ENCODE assay signal across 15 cellular contexts in the genomic region with DNA sequence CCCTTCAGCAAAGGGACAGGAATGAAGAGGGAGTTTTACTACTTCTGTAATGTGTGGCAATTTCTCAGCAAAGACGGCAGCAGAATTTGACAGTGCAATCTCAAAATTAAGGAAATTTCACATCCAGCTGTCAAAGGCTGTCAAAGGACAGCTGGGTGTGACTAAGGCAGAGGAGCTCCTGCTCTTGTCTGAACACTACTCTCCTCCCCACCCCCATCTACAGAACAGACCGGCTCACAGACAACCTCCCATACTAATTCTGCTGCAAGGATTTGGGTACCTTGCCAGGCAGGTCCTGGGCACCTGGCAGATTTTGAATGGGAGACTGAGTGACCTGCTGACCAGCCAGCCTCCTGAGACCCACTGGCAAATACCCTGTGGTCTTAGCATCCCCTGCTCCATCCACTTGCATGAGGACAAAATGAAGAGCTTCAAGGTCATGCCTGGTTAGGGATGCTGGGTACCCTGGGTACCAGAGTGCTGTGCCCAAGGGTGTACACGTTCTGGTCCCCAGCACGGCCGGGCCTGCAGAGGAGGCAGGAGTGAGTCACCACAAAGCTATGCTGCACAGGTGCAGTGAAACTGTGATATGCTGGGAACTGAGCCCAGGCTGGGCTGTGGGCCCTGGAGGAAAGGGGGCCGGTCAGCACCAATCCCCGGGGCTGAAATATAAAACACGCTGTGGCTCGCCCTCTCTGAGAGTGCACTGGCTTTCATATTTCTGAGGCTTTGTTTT.
A peak's percentile ranks its signal among the peaks of the same experiment; 100 is the strongest.
DNase-seq lines count a peak whose midpoint lies in the region; ATAC-seq and TF ChIP-seq lines count a peak whose summit lies in the region.
"Had no signal": no experiment of that assay in that cellular context is flagged by ENCODE, and none has a peak within 500 bp of the region (broad histone marks: within the 10 kb centered on the region; RNA-seq: fewer than 3 reads in every experiment).

No MANE protein-coding gene starts in this region.

- H3K9me2 ChIP-seq in GM23248 (ENCODE audit: insufficient read depth): no peaks in the 10 kb centered on the region

- ATAC-seq in body of pancreas (peak; percentile 80), T-cell (replicated peaks in 1 of 4) (no peak)
- no peak for ATAC-seq in activated naive CD8-positive, alpha-beta T cell treated with anti-CD3 and anti-CD28 coated beads, Interleukin-2, amount 50 U/mL, for 24 hours
- ATAC-seq: activated CD4-positive, CD25-positive, alpha-beta regulatory T cell treated with anti-CD3 and anti-CD28 coated beads, Interleukin-2, amount 50 U/mL, for 24 hours had no signal

- 34 to 37% methylated on average over 9 of the region's 9 CpGs for WGBS in body of pancreas, 2 donors
- no CpG with 5 or more reads among the region's 9 CpGs for WGBS in mesendoderm (ENCODE audit: extremely low coverage, insufficient coverage, low lambda C conversion rate)
- 78 to 80% methylated on average over 9 of the region's 9 CpGs for WGBS in GM23248 (ENCODE audit: low coverage in 1 of 2, low lambda C conversion rate in 2 of 2, missing lambda C conversion rate in 2 of 2), 2 experiments

- no peak overlapping the region for H2BK120ac ChIP-seq in mesendoderm (ENCODE audit: low read depth, low read length)

- H3K4me3 ChIP-seq in right atrium auricular region: no peak overlapping the region
- no peak overlapping the region for H3K4me3 ChIP-seq in body of pancreas
- no peak overlapping the region for H3K4me3 ChIP-seq in mesendoderm (ENCODE audit: low read length)
- no peak overlapping the region for H3K4me3 ChIP-seq in GM23248
- H3K4me3 ChIP-seq: lung had no signal

- no peak overlapping the region for H2BK15ac ChIP-seq in mesendoderm (replicated peaks; ENCODE audit: low read depth)

- H3F3A ChIP-seq in GM23248 (ENCODE audit: insufficient read depth): no peaks in the 10 kb centered on the region

- H4K8ac ChIP-seq in mesendoderm (ENCODE audit: low read depth, low read length): no peak overlapping the region

- H3K9ac ChIP-seq in mesendoderm (ENCODE audit: low read length) (no peak overlapping the region), GM23248 (no peak overlapping the region)
- H3K9ac ChIP-seq: parathyroid adenoma had no signal

- H3K27ac ChIP-seq in right atrium auricular region (no peak overlapping the region), body of pancreas (no peak overlapping the region), mesendoderm (ENCODE audit: low read depth, low read length) (no peak overlapping the region), GM23248 (no peak overlapping the region)
- H3K27ac ChIP-seq: parathyroid adenoma had no signal

- peak; percentile 50 for DNase-seq in right atrium auricular region (ENCODE audit: low spot score)
- no peak for DNase-seq in cardiac septum (ENCODE audit: low spot score)
- DNase-seq in body of pancreas: peak in 1 of 4 donors; percentile 23
- DNase-seq in mesendoderm: peak; percentile 3
- DNase-seq in NCI-H2171 (lab: John Stamatoyannopoulos, UW): no peak
- no peak for DNase-seq in T-cell
- no peak for DNase-seq in GM23248
- DNase-seq in activated naive CD8-positive, alpha-beta T cell treated with anti-CD3 and anti-CD28 coated beads, Interleukin-2, amount 50 U/mL, for 24 hours: no peak
- DNase-seq: activated T-cell treated with anti-CD3 and anti-CD28 coated beads for 4 hours; NCI-H1694; NK-92 treated with Interleukin-12 subunit alpha and Interleukin-12 subunit beta, amount 100 ng/mL, for 24 hours; stimulated activated CD4-positive, alpha-beta T cell treated with anti-CD3 and anti-CD28 coated beads, Interleukin-1b, Interleukin-23, amount 100 ng/mL, for 48 hours had no signal

- H3K4me3 Mint-ChIP-seq in T-cell: no peak overlapping the region
- no peak overlapping the region for H3K4me3 Mint-ChIP-seq in activated naive CD8-positive, alpha-beta T cell treated with anti-CD3 and anti-CD28 coated beads, Interleukin-2, amount 50 U/mL, for 24 hours

- H2AK5ac ChIP-seq in mesendoderm (ENCODE audit: low read length): no peak overlapping the region

- intact Hi-C loops in cardiac septum (cut with DNase I): no loop called here
- intact Hi-C loops in body of pancreas (cut with DNase I): no loop called here

- TF ChIP-seq CTCF in right atrium auricular region (IDR thresholded peaks at IDR 0.05) (no peak), body of pancreas (IDR thresholded peaks at IDR 0.05) (no peak)

- TF ChIP-seq POLR2A in body of pancreas (IDR thresholded peaks at IDR 0.05): no peak

- POLR2A ChIA-PET in T-cell (lab: Charles Lee): no interaction called here

- H3K36me3 ChIP-seq in right atrium auricular region: no peaks in the 10 kb centered on the region
- no peaks in the 10 kb centered on the region for H3K36me3 ChIP-seq in body of pancreas (replicated peaks in 1 of 2; ENCODE audit: insufficient read depth in 1 of 2, low read depth in 2 of 2)
- no peaks in the 10 kb centered on the region for H3K36me3 ChIP-seq in mesendoderm (ENCODE audit: control insufficient read depth, insufficient read depth, low read length)
- H3K36me3 ChIP-seq in GM23248 (ENCODE audit: low read depth): no peaks in the 10 kb centered on the region

- H3K9me3 ChIP-seq in right atrium auricular region (no peaks in the 10 kb centered on the region), body of pancreas (no peaks in the 10 kb centered on the region), GM23248 (ENCODE audit: low read depth) (no peaks in the 10 kb centered on the region)

- H3K56ac ChIP-seq in mesendoderm (ENCODE audit: low read length): no peak overlapping the region

- H3K4ac ChIP-seq in mesendoderm (ENCODE audit: low read depth, low read length): no peak overlapping the region

- H3K79me1 ChIP-seq in mesendoderm (ENCODE audit: low read length): no peaks in the 10 kb centered on the region

- CTCF ChIA-PET in T-cell (lab: Charles Lee): no interaction called here

- peaks cover 0 to 4% (median 4%) of the 10 kb centered on the region in 3 donors for H3K4me1 Mint-ChIP-seq in T-cell
- no peaks in the 10 kb centered on the region for H3K4me1 Mint-ChIP-seq in activated naive CD8-positive, alpha-beta T cell treated with anti-CD3 and anti-CD28 coated beads, Interleukin-2, amount 50 U/mL, for 24 hours

- H3K4me1 ChIP-seq in right atrium auricular region: no peaks in the 10 kb centered on the region
- H3K4me1 ChIP-seq in body of pancreas: no peaks in the 10 kb centered on the region
- no peaks in the 10 kb centered on the region for H3K4me1 ChIP-seq in mesendoderm (ENCODE audit: control insufficient read depth, low read depth, low read length)
- H3K4me1 ChIP-seq in GM23248 (ENCODE audit: insufficient read depth): no peaks in the 10 kb centered on the region
- H3K4me1 ChIP-seq: parathyroid adenoma had no signal

- H3K27me3 ChIP-seq in right atrium auricular region (no peaks in the 10 kb centered on the region), body of pancreas (no peaks in the 10 kb centered on the region), mesendoderm (ENCODE audit: insufficient read depth, low read length, poor library complexity) (no peaks in the 10 kb centered on the region), GM23248 (replicated peaks; ENCODE audit: insufficient read depth) (no peaks in the 10 kb centered on the region)

- no peak overlapping the region for H4K5ac ChIP-seq in mesendoderm (ENCODE audit: low read length)

- H3K36me3 Mint-ChIP-seq in T-cell: no peaks in the 10 kb centered on the region
- no peaks in the 10 kb centered on the region for H3K36me3 Mint-ChIP-seq in activated naive CD8-positive, alpha-beta T cell treated with anti-CD3 and anti-CD28 coated beads, Interleukin-2, amount 50 U/mL, for 24 hours (ENCODE audit: low read depth)

- no peak overlapping the region for H3K23ac ChIP-seq in mesendoderm (ENCODE audit: low read length)

- peaks cover 8 to 27% of the 10 kb centered on the region in 2 donors for H3K27me3 Mint-ChIP-seq in T-cell
- peaks cover 5% of the 10 kb centered on the region for H3K27me3 Mint-ChIP-seq in activated naive CD8-positive, alpha-beta T cell treated with anti-CD3 and anti-CD28 coated beads, Interleukin-2, amount 50 U/mL, for 24 hours

- no peak overlapping the region for H3K27ac Mint-ChIP-seq in T-cell
- H3K27ac Mint-ChIP-seq in activated naive CD8-positive, alpha-beta T cell treated with anti-CD3 and anti-CD28 coated beads, Interleukin-2, amount 50 U/mL, for 24 hours: no peak overlapping the region

- H2AFZ ChIP-seq in GM23248: no peak overlapping the region
- H2AFZ ChIP-seq: parathyroid adenoma had no signal

- H2BK5ac ChIP-seq in mesendoderm (ENCODE audit: low read length): no peak overlapping the region

- no peaks in the 10 kb centered on the region for H3K9me3 Mint-ChIP-seq in T-cell
- H3K9me3 Mint-ChIP-seq in activated naive CD8-positive, alpha-beta T cell treated with anti-CD3 and anti-CD28 coated beads, Interleukin-2, amount 50 U/mL, for 24 hours: no peaks in the 10 kb centered on the region

- H3K4me2 ChIP-seq in mesendoderm (ENCODE audit: low read length): no peak overlapping the region
- no peak overlapping the region for H3K4me2 ChIP-seq in GM23248 (ENCODE audit: unreplicated experiment)

- H3K79me2 ChIP-seq in mesendoderm (ENCODE audit: control insufficient read depth, insufficient read depth, low read length) (no peaks in the 10 kb centered on the region), GM23248 (ENCODE audit: insufficient read depth) (no peaks in the 10 kb centered on the region)
- H3K79me2 ChIP-seq: parathyroid adenoma had no signal

- no peak overlapping the region for H3K18ac ChIP-seq in mesendoderm (ENCODE audit: low read length)

- no peaks in the 10 kb centered on the region for H4K20me1 ChIP-seq in GM23248 (ENCODE audit: insufficient read depth)

- in situ Hi-C loops in GM23248 (cut with MboI): no loop called here

Comparison
In these comparisons a context has a peak if more than half of its experiments do, and no peak if none do; other contexts are left out.
1. DNase-seq: peak in right atrium auricular region (single experiment) and mesendoderm (single experiment); none in cardiac septum (single experiment), NCI-H2171 (single experiment), T-cell (0 of 34), GM23248 (single experiment) and activated naive CD8-positive, alpha-beta T cell treated with anti-CD3 and anti-CD28 coated beads, Interleukin-2, amount 50 U/mL, for 24 hours (single experiment).